In the genomic region with DNA sequence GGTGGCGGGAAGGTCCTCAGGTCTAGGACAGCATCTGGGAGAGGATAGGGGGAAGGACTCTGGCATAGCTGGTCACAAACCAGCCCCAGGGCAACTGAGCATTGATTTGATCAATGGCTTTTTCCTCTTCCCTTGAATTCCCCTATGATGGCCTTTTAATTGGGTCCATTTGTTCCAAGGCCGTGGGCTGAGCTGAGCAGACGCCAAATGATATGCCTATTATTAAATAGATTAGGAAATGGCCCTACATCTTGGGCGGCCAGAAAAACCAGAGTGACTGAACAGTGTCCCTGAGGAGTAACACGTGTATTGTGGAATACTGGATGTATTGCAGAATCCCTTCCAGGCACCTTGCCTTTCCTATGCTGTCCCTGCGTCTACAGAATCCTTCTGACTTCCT, we compare ENCODE assay signal across 15 cellular contexts. TPM values are rescaled to one million over a fixed set of nuclear protein-coding genes. Genes with fewer than 3 reads are reported as not detected.
"Had no signal": no experiment of that assay in that cellular context is flagged by ENCODE, and none has a peak within 500 bp of the region (broad histone marks: within the 10 kb centered on the region; RNA-seq: fewer than 3 reads in every experiment).

No MANE protein-coding gene starts in this region.

- H3K27ac ChIP-seq: hepatocyte, SK-N-MC, VCaP had no signal

- H2AFZ ChIP-seq: hepatocyte had no signal

- H3K27me3 ChIP-seq: hepatocyte had no signal

- H3K4me3 ChIP-seq: hepatocyte, SK-N-MC had no signal

- DNase-seq: activated CD4-positive, alpha-beta memory T cell treated with anti-CD3 and anti-CD28 coated beads for 36 hours; activated CD8-positive, alpha-beta memory T cell treated with anti-CD3 and anti-CD28 coated beads, Interleukin-2, amount 10 ng/mL, durations not matched to agents 7 days and 5 days; activated naive CD4-positive, alpha-beta T cell treated with anti-CD3 and anti-CD28 coated beads for 36 hours; activated T-cell treated with anti-CD3 and anti-CD28 coated beads, Interleukin-2, amount 50 U/mL, for 1 hour; left ventricle myocardium superior; mesenchymal stem cell; naive thymus-derived CD8-positive, alpha-beta T cell; stimulated activated CD4-positive, alpha-beta T cell treated with anti-CD3 and anti-CD28 coated beads, Interleukin-4, amount 100 ng/mL, for 24 hours; stimulated activated naive CD4-positive, alpha-beta T cell had no signal

- H3K9me3 Mint-ChIP-seq: activated CD4-positive, alpha-beta memory T cell treated with anti-CD3 and anti-CD28 coated beads for 36 hours; activated naive CD4-positive, alpha-beta T cell treated with anti-CD3 and anti-CD28 coated beads for 36 hours; activated T-helper 2 cell treated with anti-CD3 and anti-CD28 coated beads, Interferon-gamma antibody, Interleukin-2, Interleukin-4, amounts not matched to agents 10 μg/mL and 5 μg/mL and 100 μg/mL, durations not matched to agents 14 hours and 24 hours and 36 hours; naive thymus-derived CD8-positive, alpha-beta T cell had no signal

- H3K36me3 Mint-ChIP-seq: activated CD4-positive, alpha-beta memory T cell treated with anti-CD3 and anti-CD28 coated beads for 36 hours; activated CD8-positive, alpha-beta memory T cell treated with anti-CD3 and anti-CD28 coated beads, Interleukin-2, amount 10 ng/mL, durations not matched to agents 7 days and 5 days; naive thymus-derived CD8-positive, alpha-beta T cell had no signal

- ATAC-seq: activated CD8-positive, alpha-beta memory T cell treated with anti-CD3 and anti-CD28 coated beads, Interleukin-2, amount 10 ng/mL, durations not matched to agents 7 days and 5 days; esophagus mucosa; left ventricle myocardium superior; naive thymus-derived CD8-positive, alpha-beta T cell had no signal

- H3K4me2 ChIP-seq: hepatocyte had no signal

- H3K27ac Mint-ChIP-seq: activated CD4-positive, alpha-beta memory T cell treated with anti-CD3 and anti-CD28 coated beads for 36 hours; activated CD8-positive, alpha-beta memory T cell treated with anti-CD3 and anti-CD28 coated beads, Interleukin-2, amount 10 ng/mL, durations not matched to agents 7 days and 5 days; activated naive CD4-positive, alpha-beta T cell treated with anti-CD3 and anti-CD28 coated beads for 36 hours; activated T-helper 2 cell treated with anti-CD3 and anti-CD28 coated beads, Interferon-gamma antibody, Interleukin-2, Interleukin-4, amounts not matched to agents 10 μg/mL and 5 μg/mL and 100 μg/mL, durations not matched to agents 14 hours and 24 hours and 36 hours; naive thymus-derived CD8-positive, alpha-beta T cell had no signal

- H3K4me3 Mint-ChIP-seq: activated CD4-positive, alpha-beta memory T cell treated with anti-CD3 and anti-CD28 coated beads for 36 hours; activated CD8-positive, alpha-beta memory T cell treated with anti-CD3 and anti-CD28 coated beads, Interleukin-2, amount 10 ng/mL, durations not matched to agents 7 days and 5 days; activated naive CD4-positive, alpha-beta T cell treated with anti-CD3 and anti-CD28 coated beads for 36 hours; naive thymus-derived CD8-positive, alpha-beta T cell had no signal

- H3K79me2 ChIP-seq: hepatocyte had no signal

RNA-seq across cellular contexts. Expression of gene P2RY6, which starts 26.7 kb away (rescaled TPM):
- total RNA-seq: activated CD4-positive, alpha-beta memory T cell treated with anti-CD3 and anti-CD28 coated beads for 36 hours; activated CD8-positive, alpha-beta memory T cell treated with anti-CD3 and anti-CD28 coated beads, Interleukin-2, amount 10 ng/mL, durations not matched to agents 7 days and 5 days; activated naive CD4-positive, alpha-beta T cell treated with anti-CD3 and anti-CD28 coated beads for 36 hours; activated T-helper 2 cell treated with anti-CD3 and anti-CD28 coated beads, Interferon-gamma antibody, Interleukin-2, Interleukin-4, amounts not matched to agents 10 μg/mL and 5 μg/mL and 100 μg/mL, durations not matched to agents 14 hours and 24 hours and 36 hours; T-helper 1 cell treated with Interleukin-12 subunit alpha and Interleukin-12 subunit beta and Interleukin-4 antibody, amounts not matched to agents 30 ng/mL and 1 ng/mL, for 36 hours had no signal
- polyA plus RNA-seq: naive thymus-derived CD8-positive, alpha-beta T cell had no signal

RNA-seq across cellular contexts. Expression of gene P2RY2, which starts 27.4 kb away (rescaled TPM):
- total RNA-seq: activated CD4-positive, alpha-beta memory T cell treated with anti-CD3 and anti-CD28 coated beads for 36 hours; activated CD8-positive, alpha-beta memory T cell treated with anti-CD3 and anti-CD28 coated beads, Interleukin-2, amount 10 ng/mL, durations not matched to agents 7 days and 5 days; activated naive CD4-positive, alpha-beta T cell treated with anti-CD3 and anti-CD28 coated beads for 36 hours; activated T-helper 2 cell treated with anti-CD3 and anti-CD28 coated beads, Interferon-gamma antibody, Interleukin-2, Interleukin-4, amounts not matched to agents 10 μg/mL and 5 μg/mL and 100 μg/mL, durations not matched to agents 14 hours and 24 hours and 36 hours; naive thymus-derived CD8-positive, alpha-beta T cell; T-helper 1 cell treated with Interleukin-12 subunit alpha and Interleukin-12 subunit beta and Interleukin-4 antibody, amounts not matched to agents 30 ng/mL and 1 ng/mL, for 36 hours had no signal
- polyA plus RNA-seq: naive thymus-derived CD8-positive, alpha-beta T cell had no signal
